8 cellular contexts compared by ENCODE assay signal in the genomic region with DNA sequence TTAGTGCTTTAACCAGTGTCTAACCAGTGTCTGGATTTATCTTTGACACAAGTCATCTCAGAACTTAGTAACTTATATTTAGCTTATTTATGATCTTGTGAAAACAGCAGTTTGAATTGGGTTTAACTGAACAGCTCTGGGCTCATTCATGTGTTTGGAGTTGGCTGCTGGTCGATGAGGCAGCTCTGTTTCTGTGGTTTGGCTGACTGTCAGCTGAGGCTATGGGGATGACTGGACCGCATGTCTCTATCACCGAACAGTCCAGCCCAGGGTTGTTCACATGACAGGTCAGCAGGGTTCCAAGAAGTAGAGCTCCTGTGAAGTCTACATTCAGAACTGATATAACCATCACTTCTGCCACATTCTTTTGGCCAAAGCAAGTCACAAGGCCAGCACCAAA. TPM values are rescaled to one million over a fixed set of nuclear protein-coding genes. Genes with fewer than 3 reads are reported as not detected.
DNase-seq lines count a peak whose midpoint lies in the region; ATAC-seq, FAIRE-seq and TF ChIP-seq lines count a peak whose summit lies in the region.

No MANE protein-coding gene starts in this region.

- FAIRE-seq in K562 (lab: Jason Lieb, UNC) = no peak

- TF ChIP-seq RAD21 in K562 (CRISPR knock-in tag; conservative IDR thresholded peaks at IDR 0.05 in 1 of 2, IDR thresholded peaks at IDR 0.05 in 1 of 2) = no peak

- H3K9me1 ChIP-seq in K562 (ENCODE audit: control insufficient read depth, insufficient read depth, low read length) = no peaks in the 10 kb centered on the region

- no peak for TF ChIP-seq POLR2A in K562 (conservative IDR thresholded peaks at IDR 0.05)

- no peaks in the 10 kb centered on the region for H3K9me3 ChIP-seq in K562 (replicated peaks; ENCODE audit: control insufficient read depth, insufficient read depth, low read depth, low read length)

- H2AFZ ChIP-seq in K562 (ENCODE audit: low read depth, low read length) = no peak overlapping the region

- no peaks in the 10 kb centered on the region for H3K4me1 ChIP-seq in K562 (replicated peaks in 1 of 2; ENCODE audit: control insufficient read depth in 2 of 2, insufficient read depth in 2 of 2, low read length in 2 of 2)

- no peaks in the 10 kb centered on the region for H3K27me3 ChIP-seq in K562 (ENCODE audit: control insufficient read depth in 2 of 2, insufficient read depth in 2 of 2, low read length in 2 of 2)

- TF ChIP-seq CTCF in K562 (IDR thresholded peaks at IDR 0.05 in 2 of 3, conservative IDR thresholded peaks at IDR 0.05 in 1 of 3; ENCODE audit: insufficient read depth in 2 of 3, low read depth in 1 of 3, low read length in 3 of 3) = no peak

- no peak overlapping the region for H3K4me2 ChIP-seq in K562 (ENCODE audit: insufficient read depth, low read length)

- H3K36me3 ChIP-seq in K562 (ENCODE audit: control insufficient read depth, insufficient read depth, low read length) = no peaks in the 10 kb centered on the region

- BruUV-seq in K562 (replicated peaks; lab: Mats Ljungman, UMichigan) = no TSS peak

- 0% methylated on average over 3 of the region's 3 CpGs for WGBS in K562 (ENCODE audit: insufficient coverage, low coverage, missing lambda C conversion rate)

- no peaks in the 10 kb centered on the region for H3K79me2 ChIP-seq in K562 (ENCODE audit: control insufficient read depth, insufficient read depth, low read length)

- no peak overlapping the region for H3K9ac ChIP-seq in K562 (ENCODE audit: insufficient read depth in 1 of 2, low read depth in 2 of 2, low read length in 2 of 2)

- intact Hi-C loops in K562 (cut with micrococcal nuclease) = no loop called here

- in situ Hi-C loops in K562 (cut with MboI) = no loop called here

- no peaks in the 10 kb centered on the region for H4K20me1 ChIP-seq in K562 (replicated peaks; ENCODE audit: control insufficient read depth, insufficient read depth, low read length)

- DNase-seq in Ammon's horn (ENCODE audit: low spot score) = peak; percentile 69
- peak in 1 of 4 experiments; percentile 17 for DNase-seq in K562 (ENCODE audit: extremely low read depth in 1 of 4, low spot score in 3 of 4)
- peak; percentile 92 for DNase-seq in renal cortical epithelial cell (ENCODE audit: low read depth)
- DNase-seq in DMS 273 (lab: John Stamatoyannopoulos, UW; ENCODE audit: unreplicated experiment) = no peak
- DNase-seq in T-helper 1 cell = no peak
- DNase-seq in SIG-M5 treated with dmso at 0.1 percent for 504 hours (lab: John Stamatoyannopoulos, UW; ENCODE audit: unreplicated experiment) = no peak

- H3K4me3 ChIP-seq in K562 = no peak overlapping the region

- no peak overlapping the region for H3K27ac ChIP-seq in K562 (ENCODE audit: extremely low read depth, low read depth, low read length)

- no peak for TF ChIP-seq EP300 in K562 (IDR thresholded peaks at IDR 0.05; ENCODE audit: low read length)

- ATAC-seq in GM19463 (IDR thresholded peaks at IDR 0.05; ENCODE audit: unreplicated experiment) (peak; percentile 94), HG03354 (IDR thresholded peaks at IDR 0.05; ENCODE audit: poor library complexity, severe bottlenecking, unreplicated experiment) (peak; percentile 89), K562 (peak; percentile 38; the same call in 1 of the 3 replicates)

- CTCF ChIA-PET in K562 (lab: Yijun Ruan, JAX; ENCODE audit: low intra/inter-chr PET ratio) = no interaction called here

- POLR2A ChIA-PET in K562 (lab: Yijun Ruan, JAX) = interaction anchor here (0.6 kb wide), 1 partner anchor 26 kb away, joined by 3 read pairs; no protein-coding TSS in a partner anchor

TF ChIP-seq in K562, 482 proteins besides CTCF, POLR2A, EP300 and RAD21 (continues in another document):
- TF ChIP-seq ELF1 (tag; IDR thresholded peaks at IDR 0.05) (no peak), HDAC2 (IDR thresholded peaks at IDR 0.05) (no peak), PHF20 (IDR thresholded peaks at IDR 0.05; ENCODE audit: partially characterized antibody) (no peak), SP2 (IDR thresholded peaks at IDR 0.05; ENCODE audit: extremely low read depth, low read depth, low read length, poor library complexity, severe bottlenecking) (no peak), PHB2 (IDR thresholded peaks at IDR 0.05; ENCODE audit: low read depth) (no peak), XRCC4 (IDR thresholded peaks at IDR 0.05; ENCODE audit: extremely low read depth, insufficient read depth, insufficient read length) (no peak), CHCHD3 (CRISPR knock-in tag; IDR thresholded peaks at IDR 0.05) (no peak), ZNF785 (CRISPR knock-in tag; IDR thresholded peaks at IDR 0.05) (no peak), BACH1 (tag; IDR thresholded peaks at IDR 0.05) (0 out of 2 replicates have a peak, but pooled peaks have one; percentile 19)
- TF ChIP-seq, protein P1, sequence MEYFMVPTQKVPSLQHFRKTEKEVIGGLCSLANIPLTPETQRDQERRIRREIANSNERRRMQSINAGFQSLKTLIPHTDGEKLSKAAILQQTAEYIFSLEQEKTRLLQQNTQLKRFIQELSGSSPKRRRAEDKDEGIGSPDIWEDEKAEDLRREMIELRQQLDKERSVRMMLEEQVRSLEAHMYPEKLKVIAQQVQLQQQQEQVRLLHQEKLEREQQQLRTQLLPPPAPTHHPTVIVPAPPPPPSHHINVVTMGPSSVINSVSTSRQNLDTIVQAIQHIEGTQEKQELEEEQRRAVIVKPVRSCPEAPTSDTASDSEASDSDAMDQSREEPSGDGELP (CRISPR knock-in tag; IDR thresholded peaks at IDR 0.05; ENCODE audit: borderline replicate concordance) = peak; percentile 41; the same call in 1 of the 2 replicates
- TF ChIP-seq, protein P2, sequence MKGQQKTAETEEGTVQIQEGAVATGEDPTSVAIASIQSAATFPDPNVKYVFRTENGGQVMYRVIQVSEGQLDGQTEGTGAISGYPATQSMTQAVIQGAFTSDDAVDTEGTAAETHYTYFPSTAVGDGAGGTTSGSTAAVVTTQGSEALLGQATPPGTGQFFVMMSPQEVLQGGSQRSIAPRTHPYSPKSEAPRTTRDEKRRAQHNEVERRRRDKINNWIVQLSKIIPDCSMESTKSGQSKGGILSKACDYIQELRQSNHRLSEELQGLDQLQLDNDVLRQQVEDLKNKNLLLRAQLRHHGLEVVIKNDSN (CRISPR knock-in tag; IDR thresholded peaks at IDR 0.05) = peak; percentile 22; the same call in 1 of the 2 replicates

RNA-seq across cellular contexts. Expression of a gene that starts 29.1 kb away (rescaled TPM):
- 7.9 and 28.0 TPM in 2 replicates for total RNA-seq in K562 (2011; cell fraction: chromatin; rRNA removed; ENCODE audit: low replicate concordance)
- 6.0 and 6.8 TPM in 2 replicates for total RNA-seq in K562 (2011; cell fraction: nucleolus; rRNA removed)
- total RNA-seq in K562 (2011; cell fraction: nucleoplasm; rRNA removed) = 18.4 and 28.8 TPM in 2 replicates
- total RNA-seq in K562 (2014; rRNA removed) (7.5 and 10.6 TPM in 2 replicates), K562 (2014; rRNA removed; fragmentation: Illumina TruSeq; extraction: Trizol) (14.1 and 16.5 TPM in 2 replicates), K562 (2015; rRNA removed; fragmentation: Illumina TruSeq; extraction: Trizol) (11.7 and 14.1 TPM in 2 replicates), K562 (2021) (12.9 and 14.0 TPM in 2 replicates), renal cortical epithelial cell (5.6 and 10.5 TPM in 2 replicates)
- polyA plus RNA-seq in K562 (2011; rRNA removed) (10.2 and 12.1 TPM in 2 replicates), K562 (2014; fragmentation: Illumina TruSeq; extraction: Trizol) (10.4 and 13.6 TPM in 2 replicates), K562 (2014; fragmentation: Nextera tagmentation; extraction: Ambion mirVana) (1 to 10 TPM; 3.9 to 4.4 TPM), K562 (2014; rRNA removed) (7.7 and 7.9 TPM in 2 replicates)
- 2.0 and 3.6 TPM in 2 replicates for polyA plus RNA-seq in K562 (2011; cell fraction: cytosol; rRNA removed)
- polyA plus RNA-seq in K562 (2011; cell fraction: nucleus; rRNA removed) = 3.6 and 4.6 TPM in 2 replicates
- 5.1 and 9.6 TPM in 2 replicates for polyA plus RNA-seq in K562 (2012)
- 24.0 and 27.5 TPM in 2 replicates for polyA minus RNA-seq in K562 (2011; rRNA and poly(A)+ RNA removed)
- 8.9 and 9.3 TPM in 2 replicates for polyA minus RNA-seq in K562 (2011; cell fraction: cytosol; rRNA and poly(A)+ RNA removed)
- 18.7 and 28.2 TPM in 2 replicates for polyA minus RNA-seq in K562 (2011; cell fraction: nucleus; rRNA and poly(A)+ RNA removed)

Comparison
In these comparisons a context has a peak if more than half of its experiments do, and no peak if none do; other contexts are left out.
1. DNase-seq: peak in Ammon's horn (single experiment) and renal cortical epithelial cell (single experiment); none in DMS 273 (single experiment), T-helper 1 cell (0 of 5) and SIG-M5 treated with dmso at 0.1 percent for 504 hours (single experiment).
2. ATAC-seq: peak in every context shown above with its lines; median percentile 94 in GM19463; 89 in HG03354; 38 in K562.